9 cellular contexts compared by ENCODE assay signal in the genomic region with DNA sequence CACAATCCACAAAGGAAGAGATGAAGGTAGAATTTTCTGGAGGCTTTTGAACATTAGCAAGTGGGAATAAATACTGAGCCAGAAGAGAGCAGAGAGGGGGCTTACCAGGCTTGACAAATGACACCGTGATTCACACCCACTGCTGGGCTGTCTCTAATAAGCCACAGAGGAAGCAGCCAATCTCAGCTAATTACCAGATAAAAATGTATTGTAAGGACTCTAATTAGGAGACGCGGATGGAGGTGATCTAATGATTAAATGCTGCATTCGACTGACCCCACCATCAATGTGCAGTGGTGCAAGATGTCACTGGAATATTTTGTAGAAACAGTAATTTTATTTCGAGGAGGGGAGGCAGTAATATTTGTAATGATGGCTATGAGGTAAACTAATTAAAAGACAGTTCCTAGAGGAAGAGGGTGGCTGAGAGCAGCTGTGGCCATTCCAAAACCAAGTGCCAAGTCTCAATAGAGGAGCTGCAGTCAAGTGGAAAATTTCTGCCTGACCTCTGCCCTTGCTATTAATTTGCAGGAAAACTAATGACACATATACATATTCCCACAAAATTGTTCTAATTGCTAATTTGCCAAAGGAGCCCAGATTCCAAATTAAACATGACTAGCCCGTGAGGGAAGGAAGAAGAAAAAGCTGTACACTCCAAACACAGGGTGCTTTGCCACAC.
DNase-seq lines count a peak whose midpoint lies in the region; ATAC-seq and TF ChIP-seq lines count a peak whose summit lies in the region.
"Had no signal": no experiment of that assay in that cellular context is flagged by ENCODE, and none has a peak within 500 bp of the region (broad histone marks: within the 10 kb centered on the region; RNA-seq: fewer than 3 reads in every experiment).

No MANE protein-coding gene starts in this region.

- H3K36me3 Mint-ChIP-seq in activated T-cell treated with anti-CD3 and anti-CD28 coated beads, Interleukin-2, amount 50 U/mL, for 72 hours (ENCODE audit: insufficient read depth in 2 of 2), result peaks cover 37 to 71% of the 10 kb centered on the region in 2 donors

- peak overlapping the region; percentile 12 to 83 for H3K4me3 Mint-ChIP-seq in activated T-cell treated with anti-CD3 and anti-CD28 coated beads, Interleukin-2, amount 50 U/mL, for 72 hours

- peak overlapping the region; percentile 100 for H3K27ac Mint-ChIP-seq in activated T-cell treated with anti-CD3 and anti-CD28 coated beads, Interleukin-2, amount 50 U/mL, for 72 hours

- H3K27ac ChIP-seq in caudate nucleus (ENCODE audit: low read depth, low read length) (peak overlapping the region; percentile 56), upper lobe of left lung (peak overlapping the region; percentile 75 to 85 (median 81))

- no peak for ATAC-seq in activated T-cell treated with anti-CD3 and anti-CD28 coated beads, Interleukin-2, amount 50 U/mL, for 72 hours (replicated peaks in 1 of 2)
- ATAC-seq in upper lobe of left lung (ENCODE audit: low FRiP score in 2 of 2), result no peak
- no peak for ATAC-seq in GM19397 (IDR thresholded peaks at IDR 0.05; ENCODE audit: unreplicated experiment)

- H3K27me3 ChIP-seq in upper lobe of left lung, result no peaks in the 10 kb centered on the region
- H3K27me3 ChIP-seq: BLaER1 treated with 17β-estradiol and CSF1 and Interleukin-3, amounts not matched to agents 10 nM and 100 nM had no signal

- peaks cover 22 to 42% (median 33%) of the 10 kb centered on the region in 4 donors for H3K4me1 ChIP-seq in upper lobe of left lung

- H3K9me3 ChIP-seq in upper lobe of left lung, result no peaks in the 10 kb centered on the region

- H3K4me1 Mint-ChIP-seq in activated T-cell treated with anti-CD3 and anti-CD28 coated beads, Interleukin-2, amount 50 U/mL, for 72 hours (ENCODE audit: low read depth), result peaks cover 67% of the 10 kb centered on the region

- no peaks in the 10 kb centered on the region for H3K27me3 Mint-ChIP-seq in activated T-cell treated with anti-CD3 and anti-CD28 coated beads, Interleukin-2, amount 50 U/mL, for 72 hours (ENCODE audit: low read depth)

- TF ChIP-seq CTCF in upper lobe of left lung (IDR thresholded peaks at IDR 0.05), result no peak

- H3K9me3 Mint-ChIP-seq in activated T-cell treated with anti-CD3 and anti-CD28 coated beads, Interleukin-2, amount 50 U/mL, for 72 hours, result no peaks in the 10 kb centered on the region

- no peak for DNase-seq in activated T-cell treated with anti-CD3 and anti-CD28 coated beads, Interleukin-2, amount 50 U/mL, for 72 hours
- DNase-seq in activated T-cell treated with anti-CD3 and anti-CD28 coated beads for 4 hours (no peak), caudate nucleus (lab: John Stamatoyannopoulos, UW) (peak in 3 of 61 donors; percentile 14 to 42 (median 25)), myocyte (ENCODE audit: low read depth) (peak; percentile 37), upper lobe of left lung (no peak), SHP77 treated with DMSO at 0.1 percent for 48 hours (lab: John Stamatoyannopoulos, UW) (no peak)
- DNase-seq in activated effector memory CD4-positive, alpha-beta T cell treated with anti-CD3 and anti-CD28 coated beads, Interleukin-2, amount 50 U/mL, for 16 hours, result no peak

- H3K36me3 ChIP-seq in upper lobe of left lung, result peaks cover 12 to 52% (median 31%) of the 10 kb centered on the region in 4 donors

- no peak for TF ChIP-seq EP300 in upper lobe of left lung (IDR thresholded peaks at IDR 0.05)

- no peak overlapping the region for H3K4me3 ChIP-seq in upper lobe of left lung
- H3K4me3 ChIP-seq: BLaER1 treated with 17β-estradiol and CSF1 and Interleukin-3, amounts not matched to agents 10 nM and 100 nM had no signal

- WGBS in upper lobe of left lung, 2 donors, result 60 to 66% methylated on average over 6 of the region's 6 CpGs

- TF ChIP-seq POLR2A in upper lobe of left lung (IDR thresholded peaks at IDR 0.05), result no peak
